1 cellular context compared by ENCODE assay signal in genomic region chr2:200864206-200864976, GRCh38.
A peak's percentile ranks its signal among the peaks of the same experiment; 100 is the strongest.
TF ChIP-seq lines count a peak whose summit lies in the region.

CLK1 (minus strand) TSS chr2:200864658; CDS start chr2:200861862, 2,796 bp downstream.

TF ChIP-seq in HEK293, 187 proteins besides CTCF, POLR2A, EP300 and RAD21 (continued from another document):
- TF ChIP-seq INSM2 (tag by site-specific recombination; IDR thresholded peaks at IDR 0.05) (no peak), ZBTB8A (tag by site-specific recombination; IDR thresholded peaks at IDR 0.05) (peak; percentile 92), EGR2 (tag by site-specific recombination; IDR thresholded peaks at IDR 0.05; ENCODE audit: low read depth) (peak; percentile 89), ZNF362 (tag by site-specific recombination; IDR thresholded peaks at IDR 0.05) (no peak), ZNF629 (tag by site-specific recombination; IDR thresholded peaks at IDR 0.05) (peak; percentile 97), PATZ1 (tag by site-specific recombination; IDR thresholded peaks at IDR 0.05) (0 out of 2 replicates have a peak, but pooled peaks have one; percentile 23), ZNF157 (tag by site-specific recombination; IDR thresholded peaks at IDR 0.05) (no peak), ZNF341 (tag by site-specific recombination; IDR thresholded peaks at IDR 0.05; ENCODE audit: low read depth) (0 out of 2 replicates have a peak, but pooled peaks have one; percentile 20), ZBTB7A (tag by site-specific recombination; IDR thresholded peaks at IDR 0.05; ENCODE audit: low read depth) (0 out of 2 replicates have a peak, but pooled peaks have one; percentile 19), ZNF610 (tag by site-specific recombination; IDR thresholded peaks at IDR 0.05; ENCODE audit: borderline replicate concordance) (0 out of 2 replicates have a peak, but pooled peaks have one; percentile 46), ZNF626 (tag by site-specific recombination; IDR thresholded peaks at IDR 0.05) (no peak), ZBTB21 (tag by site-specific recombination; IDR thresholded peaks at IDR 0.05) (peak; percentile 93), ZNF501 (tag by site-specific recombination; IDR thresholded peaks at IDR 0.05) (peak; percentile 80), MZF1 (tag by site-specific recombination; IDR thresholded peaks at IDR 0.05; ENCODE audit: borderline replicate concordance) (no peak), KLF8 (tag by site-specific recombination; IDR thresholded peaks at IDR 0.05) (peak; percentile 35; the same call in 1 of the 2 replicates), YY2 (tag by site-specific recombination; IDR thresholded peaks at IDR 0.05) (peak; percentile 70), ZFHX2 (tag by site-specific recombination; conservative IDR thresholded peaks at IDR 0.05) (peak; percentile 88), SP3 (tag by site-specific recombination; IDR thresholded peaks at IDR 0.05) (peak; percentile 58), ZBTB26 (tag by site-specific recombination; optimal IDR thresholded peaks at IDR 0.05) (peak; percentile 98), ZIC2 (tag by site-specific recombination; IDR thresholded peaks at IDR 0.05) (0 out of 2 replicates have a peak, but pooled peaks have one; percentile 18), ZNF777 (tag by site-specific recombination; IDR thresholded peaks at IDR 0.05; ENCODE audit: borderline replicate concordance) (peak; percentile 60; the same call in 1 of the 2 replicates), ZNF76 (tag by site-specific recombination; IDR thresholded peaks at IDR 0.05; ENCODE audit: borderline replicate concordance, low read depth) (peak; percentile 66), ZNF843 (tag by site-specific recombination; IDR thresholded peaks at IDR 0.05) (0 out of 2 replicates have a peak, but pooled peaks have one; percentile 40), KLF9 (tag by site-specific recombination; IDR thresholded peaks at IDR 0.05; ENCODE audit: low read depth) (peak; percentile 67), KLF17 (tag by site-specific recombination; IDR thresholded peaks at IDR 0.05) (peak; percentile 78; the same call in 1 of the 2 replicates), ZBTB20 (tag by site-specific recombination; IDR thresholded peaks at IDR 0.05) (peak; percentile 60), ZNF660 (tag by site-specific recombination; IDR thresholded peaks at IDR 0.05) (peak; percentile 65; the same call in 1 of the 2 replicates), HIC1 (tag by site-specific recombination; IDR thresholded peaks at IDR 0.05) (0 out of 2 replicates have a peak, but pooled peaks have one; percentile 26), WT1 (tag by site-specific recombination; IDR thresholded peaks at IDR 0.05) (peak; percentile 7; the same call in 1 of the 2 replicates), YY1 (tag by site-specific recombination; IDR thresholded peaks at IDR 0.05) (peak; percentile 88), ZBTB44 (tag by site-specific recombination; IDR thresholded peaks at IDR 0.05) (no peak), ZNF2 (tag by site-specific recombination; IDR thresholded peaks at IDR 0.05) (peak; percentile 14)
